ENCODE assay signal across 10 cellular contexts in genomic region chr12:41190360-41190759, GRCh38. TPM values are rescaled to one million over a fixed set of nuclear protein-coding genes. Genes with fewer than 3 reads are reported as not detected.
DNase-seq lines count a peak whose midpoint lies in the region; ATAC-seq and TF ChIP-seq lines count a peak whose summit lies in the region.
"Had no signal": no experiment of that assay in that cellular context is flagged by ENCODE, and none has a peak within 500 bp of the region (broad histone marks: within the 10 kb centered on the region; RNA-seq: fewer than 3 reads in every experiment).

No MANE protein-coding gene starts in this region.

- no peak overlapping the region for H3K4me3 ChIP-seq in RWPE2 (ENCODE audit: severe bottlenecking)
- peak overlapping the region; percentile 14 for H3K4me3 ChIP-seq in hepatocyte
- H3K4me3 ChIP-seq in transverse colon = peak overlapping the region; percentile 21 to 47 (median 38)

- peaks cover 68% of the 10 kb centered on the region for H3K27me3 ChIP-seq in RWPE2 (ENCODE audit: insufficient read depth, poor library complexity, severe bottlenecking)
- peaks cover 43% of the 10 kb centered on the region for H3K27me3 ChIP-seq in hepatocyte
- peaks cover 52% of the 10 kb centered on the region for H3K27me3 ChIP-seq in transverse colon

- no peak for TF ChIP-seq POLR2A in transverse colon (IDR thresholded peaks at IDR 0.05)

- DNase-seq in NCI-H510A treated with DMSO at 0.1 percent for 48 hours (lab: John Stamatoyannopoulos, UW) (peak; percentile 33), NCI-H510A (lab: John Stamatoyannopoulos, UW) (no peak), RWPE2 (ENCODE audit: low spot score) (no peak), hepatocyte (ENCODE audit: low spot score) (peak; percentile 38), transverse colon (no peak), SHP77 (lab: John Stamatoyannopoulos, UW) (no peak)
- DNase-seq: CD4-positive, CD25-positive, alpha-beta regulatory T cell had no signal

- H3K27ac ChIP-seq in RWPE2 (ENCODE audit: poor library complexity, severe bottlenecking) (no peak overlapping the region), hepatocyte (no peak overlapping the region), transverse colon (peak overlapping the region; percentile 70 to 90 (median 84))

- TF ChIP-seq EP300 in transverse colon (IDR thresholded peaks at IDR 0.05; ENCODE audit: low read depth) = no peak

- H3K9me3 ChIP-seq in RWPE2 (ENCODE audit: severe bottlenecking) = no peaks in the 10 kb centered on the region
- no peaks in the 10 kb centered on the region for H3K9me3 ChIP-seq in hepatocyte (ENCODE audit: low read depth)
- H3K9me3 ChIP-seq in transverse colon = no peaks in the 10 kb centered on the region

- H3K4me2 ChIP-seq in hepatocyte = peak overlapping the region; percentile 94

- peak; percentile 60 for TF ChIP-seq CTCF in RWPE2 (IDR thresholded peaks at IDR 0.05; ENCODE audit: poor library complexity, severe bottlenecking)
- peak; percentile 54 for TF ChIP-seq CTCF in hepatocyte (IDR thresholded peaks at IDR 0.05; ENCODE audit: poor library complexity)
- peak in 4 of 5 experiments; percentile 10 to 59 (median 24) for TF ChIP-seq CTCF in transverse colon (IDR thresholded peaks at IDR 0.05)

- in situ Hi-C loops in transverse colon (cut with MboI; ENCODE audit: low pct_ligation_motif_present in 1 of 4, low pct_unique_long_range_greater_than_20kb in 1 of 4, low sequenced_read_pairs in 3 of 4) = no loop called here

- 28% methylated on average over 4 of the region's 4 CpGs for WGBS in hepatocyte (ENCODE audit: low lambda C conversion rate, missing lambda C conversion rate)
- 27 to 30% methylated on average over 4 of the region's 4 CpGs for WGBS in transverse colon (ENCODE audit: low coverage in 1 of 2), 2 donors

- H3K79me2 ChIP-seq in hepatocyte = no peaks in the 10 kb centered on the region

- ATAC-seq in RWPE2 (ENCODE audit: low read depth) (peak; percentile 40; the same call in 1 of the 3 replicates), HG02571 (IDR thresholded peaks at IDR 0.05; ENCODE audit: unreplicated experiment) (no peak), GM18861 (IDR thresholded peaks at IDR 0.05; ENCODE audit: unreplicated experiment) (no peak)

- H3K36me3 ChIP-seq in RWPE2 (ENCODE audit: low read depth) (no peaks in the 10 kb centered on the region), hepatocyte (replicated peaks; ENCODE audit: insufficient read depth, low read depth) (no peaks in the 10 kb centered on the region), transverse colon (no peaks in the 10 kb centered on the region)

- H3K4me1 ChIP-seq in RWPE2 (ENCODE audit: insufficient read depth, poor library complexity, severe bottlenecking) (no peaks in the 10 kb centered on the region), hepatocyte (ENCODE audit: insufficient read depth) (peaks cover 8% of the 10 kb centered on the region), transverse colon (peaks cover 0 to 3% (median 1%) of the 10 kb centered on the region in 4 donors)

- no peaks in the 10 kb centered on the region for H4K20me1 ChIP-seq in hepatocyte (ENCODE audit: insufficient read depth, poor library complexity, severe bottlenecking)

- no peak overlapping the region for H2AFZ ChIP-seq in hepatocyte

- no peaks in the 10 kb centered on the region for H3K9me2 ChIP-seq in hepatocyte (replicated peaks; ENCODE audit: insufficient read depth)

- intact Hi-C loops in transverse colon (cut with DNase I; ENCODE audit: low total_unique reads) = no loop called here

RNA-seq across cellular contexts. Expression of gene PDZRN4, which starts 2.2 kb away (rescaled TPM):
- total RNA-seq in hepatocyte = 1.8 and 2.3 TPM in 2 replicates
- 1.9 and 2.2 TPM in 2 replicates for polyA plus RNA-seq in hepatocyte
- 10 to 100 TPM in 2 of 4 donors, 1 to 10 TPM in 2; 4.2 to 12.9 (median 8.0) TPM for total RNA-seq in transverse colon
- total RNA-seq: CD4-positive, CD25-positive, alpha-beta regulatory T cell; RPMI7951 had no signal
- polyA plus RNA-seq: CD4-positive, CD25-positive, alpha-beta regulatory T cell had no signal

Comparison
In these comparisons a context has a peak if more than half of its experiments do, and no peak if none do; other contexts are left out.
1. DNase-seq: peak in NCI-H510A treated with DMSO at 0.1 percent for 48 hours (single experiment) and hepatocyte (single experiment); none in NCI-H510A (single experiment), RWPE2 (single experiment), transverse colon (single experiment) and SHP77 (0 of 2).
2. H3K27ac ChIP-seq: peak in transverse colon (4 of 4); none in RWPE2 (single experiment) and hepatocyte (single experiment).
3. Peak in every context shown above with its lines, with median percentiles within 50 percentile points of each other: CTCF ChIP-seq.